Comparison of ENCODE assay signal across 9 cellular contexts in the genomic region with DNA sequence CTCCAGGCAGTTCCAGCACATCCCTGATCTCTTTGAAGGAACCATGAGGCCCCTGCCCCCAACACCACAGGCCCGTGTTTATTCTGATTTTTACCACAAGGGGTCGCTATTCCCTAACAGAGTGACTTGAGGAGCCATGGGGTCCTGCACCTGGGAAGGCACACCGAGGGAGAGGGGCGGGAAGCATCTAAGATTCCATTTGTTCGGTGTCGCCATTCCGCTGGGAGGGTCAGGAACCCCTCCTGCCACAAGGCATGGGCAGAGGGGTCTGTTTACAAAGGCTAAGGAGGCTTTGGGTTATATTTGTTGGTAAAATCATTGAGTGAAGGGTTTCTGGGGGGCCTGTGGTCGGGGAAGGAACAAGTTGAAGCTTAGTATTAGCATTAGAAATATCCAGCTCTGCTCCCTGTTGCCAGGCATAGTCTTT.
DNase-seq lines count a peak whose midpoint lies in the region; ATAC-seq and TF ChIP-seq lines count a peak whose summit lies in the region.
"Had no signal": no experiment of that assay in that cellular context is flagged by ENCODE, and none has a peak within 500 bp of the region (broad histone marks: within the 10 kb centered on the region; RNA-seq: fewer than 3 reads in every experiment).

No MANE protein-coding gene starts in this region.

- H3K27me3 Mint-ChIP-seq in activated T-helper 17 cell treated with anti-CD3 and anti-CD28 coated beads, Interleukin-2, amount 50 U/mL, for 72 hours = no peaks in the 10 kb centered on the region

- no peak overlapping the region for H3K4me2 ChIP-seq in DOHH2 (ENCODE audit: low read length)
- H3K4me2 ChIP-seq in osteoblast (ENCODE audit: insufficient read depth, low read length) = peak overlapping the region; percentile 81

- TF ChIP-seq CTCF in DOHH2 (IDR thresholded peaks at IDR 0.05; ENCODE audit: low read depth, low read length, poor library complexity, severe bottlenecking) (peak; percentile 88), RWPE1 (conservative IDR thresholded peaks at IDR 0.05; ENCODE audit: low read depth) (peak; percentile 95), fibroblast of villous mesenchyme (IDR thresholded peaks at IDR 0.05; ENCODE audit: insufficient read depth, low read depth, low read length) (peak; percentile 86), osteoblast (IDR thresholded peaks at IDR 0.05; ENCODE audit: extremely low read depth, low read depth, low read length) (peak; percentile 84), upper lobe of right lung (IDR thresholded peaks at IDR 0.05) (peak; percentile 73)

- no peaks in the 10 kb centered on the region for H3K27me3 ChIP-seq in DOHH2 (ENCODE audit: control insufficient read depth, low read length)
- H3K27me3 ChIP-seq in osteoblast (ENCODE audit: insufficient read depth, low read length) = no peaks in the 10 kb centered on the region
- no peaks in the 10 kb centered on the region for H3K27me3 ChIP-seq in upper lobe of right lung

- CTCF ChIA-PET in RWPE1 (lab: Yijun Ruan, JAX) = interaction anchor here (0.6 to 1.1 kb wide), 10 partner anchors 10 to 587 kb away, joined by 3 to 5 read pairs (median 3); no protein-coding TSS in a partner anchor

- POLR2A ChIA-PET in RWPE1 (lab: Yijun Ruan, JAX; ENCODE audit: low non-redundant PET) = no interaction called here

- peak overlapping the region; percentile 72 for H2AFZ ChIP-seq in osteoblast (ENCODE audit: low read length)

- no peaks in the 10 kb centered on the region for H3K9me3 ChIP-seq in DOHH2 (ENCODE audit: control insufficient read depth, insufficient read depth, low read length)
- no peaks in the 10 kb centered on the region for H3K9me3 ChIP-seq in osteoblast (ENCODE audit: low read depth, low read length)
- H3K9me3 ChIP-seq in upper lobe of right lung = no peaks in the 10 kb centered on the region

- intact Hi-C loops in upper lobe of right lung (cut with DNase I) = no loop called here

- no peaks in the 10 kb centered on the region for H3F3A ChIP-seq in DOHH2 (ENCODE audit: control insufficient read depth, insufficient read depth)

- peaks cover 5% of the 10 kb centered on the region for H3K4me1 Mint-ChIP-seq in activated T-helper 17 cell treated with anti-CD3 and anti-CD28 coated beads, Interleukin-2, amount 50 U/mL, for 72 hours

- H3K36me3 ChIP-seq in DOHH2 (ENCODE audit: control insufficient read depth, low read length) = no peaks in the 10 kb centered on the region
- H3K36me3 ChIP-seq in osteoblast (ENCODE audit: insufficient read depth, low read length) = no peaks in the 10 kb centered on the region
- H3K36me3 ChIP-seq in upper lobe of right lung = no peaks in the 10 kb centered on the region

- peak; percentile 73 for ATAC-seq in activated T-helper 17 cell treated with anti-CD3 and anti-CD28 coated beads, Interleukin-2, amount 50 U/mL, for 72 hours (replicated peaks)
- peak; percentile 70 for ATAC-seq in upper lobe of right lung

- no peak overlapping the region for H3K27ac ChIP-seq in DOHH2 (ENCODE audit: low read depth, low read length)
- H3K27ac ChIP-seq in RWPE1 = no peak overlapping the region
- H3K27ac ChIP-seq in osteoblast (ENCODE audit: low read depth, low read length) = no peak overlapping the region
- no peak overlapping the region for H3K27ac ChIP-seq in upper lobe of right lung

- peak overlapping the region; percentile 14 for H3K27ac Mint-ChIP-seq in activated T-helper 17 cell treated with anti-CD3 and anti-CD28 coated beads, Interleukin-2, amount 50 U/mL, for 72 hours
- H3K27ac Mint-ChIP-seq: dendritic cell treated with granulocyte-macrophage colony-stimulating factor and Interleukin-4, amounts not matched to agents 40 ng/mL and 50 ng/mL, for 4 days had no signal

- no peaks in the 10 kb centered on the region for H3K9me3 Mint-ChIP-seq in activated T-helper 17 cell treated with anti-CD3 and anti-CD28 coated beads, Interleukin-2, amount 50 U/mL, for 72 hours
- H3K9me3 Mint-ChIP-seq: dendritic cell treated with granulocyte-macrophage colony-stimulating factor and Interleukin-4, amounts not matched to agents 40 ng/mL and 50 ng/mL, for 4 days had no signal

- H3K4me1 ChIP-seq in DOHH2 (ENCODE audit: control insufficient read depth, low read length) (no peaks in the 10 kb centered on the region), osteoblast (ENCODE audit: insufficient read depth, low read length) (peaks cover 9% of the 10 kb centered on the region), upper lobe of right lung (no peaks in the 10 kb centered on the region)

- H3K79me2 ChIP-seq in DOHH2 (ENCODE audit: control insufficient read depth, low read length) = no peaks in the 10 kb centered on the region
- H3K79me2 ChIP-seq in osteoblast (ENCODE audit: insufficient read depth, low read length) = no peaks in the 10 kb centered on the region

- H3K4me3 ChIP-seq in DOHH2 (ENCODE audit: low read length) (no peak overlapping the region), fibroblast of villous mesenchyme (ENCODE audit: low read depth, low read length) (no peak overlapping the region), osteoblast (ENCODE audit: insufficient read depth, low read length) (peak overlapping the region; percentile 45), upper lobe of right lung (no peak overlapping the region)

- DNase-seq in HT1080 (ENCODE audit: low read depth) (peak; percentile 64), RWPE1 (ENCODE audit: low spot score) (peak; percentile 77), fibroblast of villous mesenchyme (ENCODE audit: low read depth) (peak; percentile 68), osteoblast (ENCODE audit: insufficient read length, low spot score, missing footprints) (peak; percentile 87), upper lobe of right lung (no peak), NCI-H128 (lab: John Stamatoyannopoulos, UW; ENCODE audit: unreplicated experiment) (no peak)

- no peak overlapping the region for H3K4me3 Mint-ChIP-seq in activated T-helper 17 cell treated with anti-CD3 and anti-CD28 coated beads, Interleukin-2, amount 50 U/mL, for 72 hours
- H3K4me3 Mint-ChIP-seq: dendritic cell treated with granulocyte-macrophage colony-stimulating factor and Interleukin-4, amounts not matched to agents 40 ng/mL and 50 ng/mL, for 4 days had no signal

- no peaks in the 10 kb centered on the region for H3K9me2 ChIP-seq in DOHH2 (replicated peaks; ENCODE audit: control insufficient read depth, low read length)

- H4K20me1 ChIP-seq in DOHH2 (ENCODE audit: control insufficient read depth, insufficient read depth, low read depth, low read length) (no peaks in the 10 kb centered on the region), osteoblast (ENCODE audit: insufficient read depth, low read length) (no peaks in the 10 kb centered on the region)

- H3K36me3 Mint-ChIP-seq in activated T-helper 17 cell treated with anti-CD3 and anti-CD28 coated beads, Interleukin-2, amount 50 U/mL, for 72 hours (ENCODE audit: low read depth) = no peaks in the 10 kb centered on the region

Comparison
In these comparisons a context has a peak if more than half of its experiments do, and no peak if none do; other contexts are left out.
1. DNase-seq: peak in HT1080 (single experiment), RWPE1 (single experiment), fibroblast of villous mesenchyme (single experiment) and osteoblast (single experiment); none in upper lobe of right lung (single experiment) and NCI-H128 (single experiment).
2. Peak in every context shown above with its lines, with median percentiles within 50 percentile points of each other: CTCF ChIP-seq.